13 cellular contexts compared by ENCODE assay signal in genomic region chr20:53608071-53608455, GRCh38. TPM values are rescaled to one million over a fixed set of nuclear protein-coding genes. Genes with fewer than 3 reads are reported as not detected.
DNase-seq lines count a peak whose midpoint lies in the region; ATAC-seq and TF ChIP-seq lines count a peak whose summit lies in the region.
"Had no signal": no experiment of that assay in that cellular context is flagged by ENCODE, and none has a peak within 500 bp of the region (broad histone marks: within the 10 kb centered on the region; RNA-seq: fewer than 3 reads in every experiment).

No MANE protein-coding gene starts in this region.

- CTCF ChIA-PET in activated CD8-positive, alpha-beta T cell treated with anti-CD3 and anti-CD28 coated beads for 36 hours (lab: Charles Lee): no interaction called here

- no peaks in the 10 kb centered on the region for H3K27me3 Mint-ChIP-seq in activated T-cell treated with anti-CD3 and anti-CD28 coated beads, Interleukin-2, amount 50 U/mL, for 24 hours
- H3K27me3 Mint-ChIP-seq in activated CD8-positive, alpha-beta T cell treated with anti-CD3 and anti-CD28 coated beads for 36 hours: no peaks in the 10 kb centered on the region

- DNase-seq in activated T-cell treated with anti-CD3 and anti-CD28 coated beads, Interleukin-2, amount 50 U/mL, for 24 hours: no peak
- no peak for DNase-seq in activated T-cell treated with anti-CD3 and anti-CD28 coated beads, Interleukin-2, amount 50 U/mL, for 1 hour
- DNase-seq in activated CD8-positive, alpha-beta T cell treated with anti-CD3 and anti-CD28 coated beads for 36 hours: no peak
- DNase-seq in left lobe of liver (ENCODE audit: low spot score): peak; percentile 39
- DNase-seq in testis: peak; percentile 25
- DNase-seq in NCI-H1092 (lab: John Stamatoyannopoulos, UW): no peak
- DNase-seq in NCI-H446 treated with DMSO at 0.1 percent for 48 hours (lab: John Stamatoyannopoulos, UW): no peak
- DNase-seq: DMS79 treated with DMSO at 0.1 percent for 48 hours, NCI-H2227 treated with DMSO at 0.1 percent for 48 hours, PC-3, T1000 had no signal

- H3K4me1 ChIP-seq in testis: peaks cover 11% of the 10 kb centered on the region

- peak overlapping the region in 1 of 2 donors; percentile 78 for H3K27ac ChIP-seq in testis

- no peak for ATAC-seq in activated CD8-positive, alpha-beta T cell treated with anti-CD3 and anti-CD28 coated beads for 36 hours
- ATAC-seq in left lobe of liver (no peak), HG03135 (IDR thresholded peaks at IDR 0.05; ENCODE audit: unreplicated experiment) (no peak)
- ATAC-seq: gastroesophageal sphincter, PC-3 had no signal

- TF ChIP-seq CTCF in activated CD8-positive, alpha-beta T cell treated with anti-CD3 and anti-CD28 coated beads for 36 hours (IDR thresholded peaks at IDR 0.05): no peak
- no peak for TF ChIP-seq CTCF in testis (IDR thresholded peaks at IDR 0.05)

- TF ChIP-seq POLR2A in testis (IDR thresholded peaks at IDR 0.05): no peak

- peak overlapping the region; percentile 90 for H3K27ac Mint-ChIP-seq in activated T-cell treated with anti-CD3 and anti-CD28 coated beads, Interleukin-2, amount 50 U/mL, for 24 hours
- H3K27ac Mint-ChIP-seq in activated CD8-positive, alpha-beta T cell treated with anti-CD3 and anti-CD28 coated beads for 36 hours: peak overlapping the region; percentile 96

- H3K36me3 Mint-ChIP-seq in activated T-cell treated with anti-CD3 and anti-CD28 coated beads, Interleukin-2, amount 50 U/mL, for 24 hours (ENCODE audit: low read depth): peaks cover 15% of the 10 kb centered on the region
- H3K36me3 Mint-ChIP-seq in activated CD8-positive, alpha-beta T cell treated with anti-CD3 and anti-CD28 coated beads for 36 hours (ENCODE audit: low read depth): peaks cover 18% of the 10 kb centered on the region

- 73 to 80% methylated on average over 23 of the region's 23 CpGs for WGBS in testis, 2 donors

- POLR2A ChIA-PET in activated CD8-positive, alpha-beta T cell treated with anti-CD3 and anti-CD28 coated beads for 36 hours (lab: Charles Lee): interaction anchor here (0.6 to 3.8 kb wide), 5 partner anchors 9 to 131 kb away, joined by 3 to 29 read pairs (median 3); no protein-coding TSS in a partner anchor

- intact Hi-C loops in activated CD8-positive, alpha-beta T cell treated with anti-CD3 and anti-CD28 coated beads for 36 hours (cut with micrococcal nuclease): no loop called here
- intact Hi-C loops in testis (cut with DNase I; ENCODE audit: low total_unique reads): no loop called here

- H3K36me3 ChIP-seq in testis (ENCODE audit: low read depth, missing control alignments): no peaks in the 10 kb centered on the region
- H3K36me3 ChIP-seq: gastroesophageal sphincter had no signal

- H3K27me3 ChIP-seq in testis: no peaks in the 10 kb centered on the region
- H3K27me3 ChIP-seq: gastroesophageal sphincter had no signal

- no peaks in the 10 kb centered on the region for H3K9me3 ChIP-seq in testis
- H3K9me3 ChIP-seq: gastroesophageal sphincter had no signal

- H3K4me3 Mint-ChIP-seq in activated T-cell treated with anti-CD3 and anti-CD28 coated beads, Interleukin-2, amount 50 U/mL, for 24 hours: peak overlapping the region; percentile 81
- peak overlapping the region; percentile 82 for H3K4me3 Mint-ChIP-seq in activated CD8-positive, alpha-beta T cell treated with anti-CD3 and anti-CD28 coated beads for 36 hours

- peak overlapping the region; percentile 29 to 54 for H3K4me3 ChIP-seq in testis
- H3K4me3 ChIP-seq: gastroesophageal sphincter had no signal

- peaks cover 40% of the 10 kb centered on the region for H3K4me1 Mint-ChIP-seq in activated T-cell treated with anti-CD3 and anti-CD28 coated beads, Interleukin-2, amount 50 U/mL, for 24 hours (ENCODE audit: low read depth)
- H3K4me1 Mint-ChIP-seq in activated CD8-positive, alpha-beta T cell treated with anti-CD3 and anti-CD28 coated beads for 36 hours (ENCODE audit: low read depth): peaks cover 32% of the 10 kb centered on the region

- H3K9me3 Mint-ChIP-seq in activated T-cell treated with anti-CD3 and anti-CD28 coated beads, Interleukin-2, amount 50 U/mL, for 24 hours: no peaks in the 10 kb centered on the region
- H3K9me3 Mint-ChIP-seq in activated CD8-positive, alpha-beta T cell treated with anti-CD3 and anti-CD28 coated beads for 36 hours: no peaks in the 10 kb centered on the region

RNA-seq across cellular contexts. Expression of gene ZNF217, which starts 14.4 kb away (rescaled TPM):
- 10 to 100 TPM; 51.3 to 51.8 TPM for total RNA-seq in activated CD8-positive, alpha-beta T cell treated with anti-CD3 and anti-CD28 coated beads for 36 hours
- total RNA-seq in left lobe of liver: 11.1 TPM
- 10 to 100 TPM; 48.6 to 61.2 TPM for total RNA-seq in testis
- 47.3 TPM for polyA plus RNA-seq in testis (ENCODE audit: insufficient read depth, low read depth, low replicate concordance)

Comparison
In these comparisons a context has a peak if more than half of its experiments do, and no peak if none do; other contexts are left out.
1. DNase-seq: peak in left lobe of liver (single experiment) and testis (single experiment); none in activated T-cell treated with anti-CD3 and anti-CD28 coated beads, Interleukin-2, amount 50 U/mL, for 24 hours (single experiment), activated T-cell treated with anti-CD3 and anti-CD28 coated beads, Interleukin-2, amount 50 U/mL, for 1 hour (single experiment), activated CD8-positive, alpha-beta T cell treated with anti-CD3 and anti-CD28 coated beads for 36 hours (single experiment), NCI-H1092 (single experiment) and NCI-H446 treated with DMSO at 0.1 percent for 48 hours (single experiment).